Comparison of ENCODE assay signal across 10 cellular contexts in genomic region chr1:36084502-36085115, GRCh38.
DNase-seq lines count a peak whose midpoint lies in the region; ATAC-seq and TF ChIP-seq lines count a peak whose summit lies in the region.
"Had no signal": no experiment of that assay in that cellular context is flagged by ENCODE, and none has a peak within 500 bp of the region (broad histone marks: within the 10 kb centered on the region; RNA-seq: fewer than 3 reads in every experiment).

No MANE protein-coding gene starts in this region.

- H3K36me3 Mint-ChIP-seq in T-helper 2 cell treated with Interferon-gamma antibody and Interleukin-4, amounts not matched to agents 5 μg/mL and 100 μg/mL, for 36 hours (ENCODE audit: low read depth): peaks cover 2% of the 10 kb centered on the region
- H3K36me3 Mint-ChIP-seq in memory B cell: no peaks in the 10 kb centered on the region

- H3K27ac ChIP-seq in caudate nucleus (ENCODE audit: low read depth, low read length): peak overlapping the region; percentile 58
- H3K27ac ChIP-seq in tibial artery: no peak overlapping the region

- ATAC-seq in memory B cell (ENCODE audit: low read depth): no peak

- H3K36me3 ChIP-seq in tibial artery: no peaks in the 10 kb centered on the region

- no peak overlapping the region for H3K27ac Mint-ChIP-seq in T-helper 2 cell treated with Interferon-gamma antibody and Interleukin-4, amounts not matched to agents 5 μg/mL and 100 μg/mL, for 36 hours
- H3K27ac Mint-ChIP-seq in memory B cell: no peak overlapping the region
- H3K27ac Mint-ChIP-seq: CD4-positive, alpha-beta T cell had no signal

- H3K9me3 Mint-ChIP-seq in T-helper 2 cell treated with Interferon-gamma antibody and Interleukin-4, amounts not matched to agents 5 μg/mL and 100 μg/mL, for 36 hours: no peaks in the 10 kb centered on the region
- no peaks in the 10 kb centered on the region for H3K9me3 Mint-ChIP-seq in memory B cell
- H3K9me3 Mint-ChIP-seq: CD4-positive, alpha-beta T cell had no signal

- intact Hi-C loops in tibial artery (cut with DNase I; ENCODE audit: low total_unique reads): no loop called here

- peaks cover 3% of the 10 kb centered on the region for H3K4me1 Mint-ChIP-seq in T-helper 2 cell treated with Interferon-gamma antibody and Interleukin-4, amounts not matched to agents 5 μg/mL and 100 μg/mL, for 36 hours (ENCODE audit: low read depth)
- H3K4me1 Mint-ChIP-seq in memory B cell: peaks cover 6% of the 10 kb centered on the region

- no peak for DNase-seq in T-helper 2 cell treated with Interferon-gamma antibody and Interleukin-4, amounts not matched to agents 5 μg/mL and 100 μg/mL, for 36 hours (ENCODE audit: low spot score)
- DNase-seq in T-helper 2 cell (no peak), caudate nucleus (lab: John Stamatoyannopoulos, UW) (peak in 1 of 61 donors; percentile 26), memory B cell (ENCODE audit: low spot score in 2 of 2) (no peak), tibial artery (no peak), DMS114 treated with DMSO at 0.1 percent for 48 hours (lab: John Stamatoyannopoulos, UW; ENCODE audit: unreplicated experiment) (no peak), SKM-1 treated with dmso at 0.1 percent for 144 hours (lab: John Stamatoyannopoulos, UW; ENCODE audit: unreplicated experiment) (no peak)
- no peak for DNase-seq in activated CD4-positive, CD25-positive, alpha-beta regulatory T cell (lab: John Stamatoyannopoulos, UW)
- DNase-seq: activated gamma-delta T cell treated with Interleukin-2 at 50 U/mL for 16 hours had no signal

- peak overlapping the region; percentile 29 to 51 for H3K4me3 ChIP-seq in tibial artery

- peaks cover 0 to 38% of the 10 kb centered on the region in 2 donors for H3K27me3 ChIP-seq in tibial artery

- no peak for TF ChIP-seq CTCF in tibial artery (IDR thresholded peaks at IDR 0.05)

- no peaks in the 10 kb centered on the region for H3K9me3 ChIP-seq in tibial artery

- peaks cover 0 to 26% (median 22%) of the 10 kb centered on the region in 4 donors for H3K4me1 ChIP-seq in tibial artery

- H3K4me3 Mint-ChIP-seq in T-helper 2 cell treated with Interferon-gamma antibody and Interleukin-4, amounts not matched to agents 5 μg/mL and 100 μg/mL, for 36 hours: peak overlapping the region; percentile 19
- peak overlapping the region; percentile 37 for H3K4me3 Mint-ChIP-seq in memory B cell

- peaks cover 28% of the 10 kb centered on the region for H3K27me3 Mint-ChIP-seq in T-helper 2 cell treated with Interferon-gamma antibody and Interleukin-4, amounts not matched to agents 5 μg/mL and 100 μg/mL, for 36 hours (ENCODE audit: low read depth)
- peaks cover 12% of the 10 kb centered on the region for H3K27me3 Mint-ChIP-seq in memory B cell
